14 cellular contexts compared by ENCODE assay signal in genomic region chr1:76079475-76080227, GRCh38.
DNase-seq lines count a peak whose midpoint lies in the region; ATAC-seq and TF ChIP-seq lines count a peak whose summit lies in the region.
"Had no signal": no experiment of that assay in that cellular context is flagged by ENCODE, and none has a peak within 500 bp of the region (broad histone marks: within the 10 kb centered on the region; RNA-seq: fewer than 3 reads in every experiment).

No MANE protein-coding gene starts in this region.

- no peaks in the 10 kb centered on the region for H3K27me3 Mint-ChIP-seq in stimulated activated naive CD8-positive, alpha-beta T cell treated with anti-CD3 and anti-CD28 coated beads, Interleukin-15, Interleukin-2, amounts not matched to agents 100 ng/mL and 50 ng/mL, for 24 hours
- no peaks in the 10 kb centered on the region for H3K27me3 Mint-ChIP-seq in stimulated activated naive CD8-positive, alpha-beta T cell treated with anti-CD3 and anti-CD28 coated beads, Interleukin-15, amount 100 ng/mL, for 72 hours
- H3K27me3 Mint-ChIP-seq in nephron (ENCODE audit: low read depth): no peaks in the 10 kb centered on the region

- peak overlapping the region; percentile 43 for H3K27ac Mint-ChIP-seq in stimulated activated naive CD8-positive, alpha-beta T cell treated with anti-CD3 and anti-CD28 coated beads, Interleukin-15, Interleukin-2, amounts not matched to agents 100 ng/mL and 50 ng/mL, for 24 hours
- H3K27ac Mint-ChIP-seq in stimulated activated naive CD8-positive, alpha-beta T cell treated with anti-CD3 and anti-CD28 coated beads, Interleukin-15, amount 100 ng/mL, for 72 hours: no peak overlapping the region
- peak overlapping the region; percentile 3 to 57 (median 4) for H3K27ac Mint-ChIP-seq in nephron

- no peak overlapping the region for H3K4me3 Mint-ChIP-seq in stimulated activated naive CD8-positive, alpha-beta T cell treated with anti-CD3 and anti-CD28 coated beads, Interleukin-15, Interleukin-2, amounts not matched to agents 100 ng/mL and 50 ng/mL, for 24 hours
- H3K4me3 Mint-ChIP-seq in stimulated activated naive CD8-positive, alpha-beta T cell treated with anti-CD3 and anti-CD28 coated beads, Interleukin-15, amount 100 ng/mL, for 72 hours: peak overlapping the region in 1 of 2 donors; percentile 9
- peak overlapping the region; percentile 19 to 71 (median 51) for H3K4me3 Mint-ChIP-seq in nephron

- ATAC-seq in stimulated activated naive CD8-positive, alpha-beta T cell treated with anti-CD3 and anti-CD28 coated beads, Interleukin-15, amount 100 ng/mL, for 72 hours: no peak
- ATAC-seq in HG02623 (IDR thresholded peaks at IDR 0.05; ENCODE audit: unreplicated experiment): no peak
- no peak for ATAC-seq in HG03108 (IDR thresholded peaks at IDR 0.05; ENCODE audit: unreplicated experiment)

- peaks cover 28% of the 10 kb centered on the region for H3K4me1 Mint-ChIP-seq in stimulated activated naive CD8-positive, alpha-beta T cell treated with anti-CD3 and anti-CD28 coated beads, Interleukin-15, Interleukin-2, amounts not matched to agents 100 ng/mL and 50 ng/mL, for 24 hours (ENCODE audit: low read depth)
- H3K4me1 Mint-ChIP-seq in stimulated activated naive CD8-positive, alpha-beta T cell treated with anti-CD3 and anti-CD28 coated beads, Interleukin-15, amount 100 ng/mL, for 72 hours: peaks cover 47% of the 10 kb centered on the region
- peaks cover 54% of the 10 kb centered on the region for H3K4me1 Mint-ChIP-seq in nephron

- no peaks in the 10 kb centered on the region for H3K9me3 Mint-ChIP-seq in stimulated activated naive CD8-positive, alpha-beta T cell treated with anti-CD3 and anti-CD28 coated beads, Interleukin-15, Interleukin-2, amounts not matched to agents 100 ng/mL and 50 ng/mL, for 24 hours
- H3K9me3 Mint-ChIP-seq in stimulated activated naive CD8-positive, alpha-beta T cell treated with anti-CD3 and anti-CD28 coated beads, Interleukin-15, amount 100 ng/mL, for 72 hours: no peaks in the 10 kb centered on the region
- H3K9me3 Mint-ChIP-seq in nephron: no peaks in the 10 kb centered on the region

- H3K36me3 Mint-ChIP-seq in stimulated activated naive CD8-positive, alpha-beta T cell treated with anti-CD3 and anti-CD28 coated beads, Interleukin-15, Interleukin-2, amounts not matched to agents 100 ng/mL and 50 ng/mL, for 24 hours (ENCODE audit: low read depth): no peaks in the 10 kb centered on the region
- H3K36me3 Mint-ChIP-seq in nephron (ENCODE audit: low read depth): no peaks in the 10 kb centered on the region

- DNase-seq in stimulated activated naive CD8-positive, alpha-beta T cell treated with anti-CD3 and anti-CD28 coated beads, Interleukin-15, amount 100 ng/mL, for 72 hours: no peak
- DNase-seq in NCI-H748 treated with DMSO at 0.1 percent for 48 hours (lab: John Stamatoyannopoulos, UW) (peak; percentile 6), DMS 273 (lab: John Stamatoyannopoulos, UW; ENCODE audit: unreplicated experiment) (no peak), AG08396 (ENCODE audit: low spot score) (no peak)
- DNase-seq: DMS153; NCI-H1048; NCI-H1694 treated with DMSO at 0.1 percent for 48 hours; NCI-H446 treated with DMSO at 0.1 percent for 48 hours; NK-92 treated with Interleukin-12 subunit alpha and Interleukin-12 subunit beta, amount 100 ng/mL, for 24 hours; SHP77 treated with DMSO at 0.1 percent for 48 hours had no signal

- TF ChIP-seq CTCF in nephron (IDR thresholded peaks at IDR 0.05; ENCODE audit: unreplicated experiment in 3 of 3): no peak

Comparison
In these comparisons a context has a peak if more than half of its experiments do, and no peak if none do; other contexts are left out.
1. H3K27ac Mint-ChIP-seq: peak in stimulated activated naive CD8-positive, alpha-beta T cell treated with anti-CD3 and anti-CD28 coated beads, Interleukin-15, Interleukin-2, amounts not matched to agents 100 ng/mL and 50 ng/mL, for 24 hours (single experiment) and nephron (3 of 3); none in stimulated activated naive CD8-positive, alpha-beta T cell treated with anti-CD3 and anti-CD28 coated beads, Interleukin-15, amount 100 ng/mL, for 72 hours (0 of 2).